27 cellular contexts compared by ENCODE assay signal in the genomic region with DNA sequence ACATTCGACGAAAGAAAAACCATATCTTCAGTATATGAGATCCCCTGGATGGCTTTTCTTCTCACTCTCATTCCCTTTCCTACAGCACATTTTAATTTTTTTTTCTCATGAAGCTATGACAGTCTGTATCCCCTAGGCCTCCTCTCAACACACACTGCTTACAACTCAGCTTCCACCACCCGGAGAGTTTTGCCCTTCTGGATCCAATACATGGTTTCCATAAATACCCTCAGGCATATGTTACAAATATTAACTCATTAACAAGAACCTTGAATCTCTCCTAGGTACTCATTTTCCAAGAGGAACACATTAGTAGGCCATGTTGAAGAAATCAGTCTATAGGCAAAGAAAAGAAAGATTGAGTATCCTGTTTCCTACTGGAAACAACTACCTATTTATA. TPM values are rescaled to one million over a fixed set of nuclear protein-coding genes. Genes with fewer than 3 reads are reported as not detected.
"Had no signal": no experiment of that assay in that cellular context is flagged by ENCODE, and none has a peak within 500 bp of the region (broad histone marks: within the 10 kb centered on the region; RNA-seq: fewer than 3 reads in every experiment).

No MANE protein-coding gene starts in this region.

- DNase-seq: effector CD8-positive, alpha-beta T cell; effector memory CD8-positive, alpha-beta T cell; endodermal cell; erythroblast; esophagus squamous epithelium; foreskin fibroblast; foreskin melanocyte; gastrocnemius medialis; glutamatergic neuron; head of caudate nucleus; heart right ventricle; hypothalamus; immature natural killer cell; islet precursor cell; kidney; kidney glomerular epithelial cell; left lung; left ventricle myocardium superior; lower lobe of right lung; mesenchymal stem cell; mucosa of descending colon; naive B cell had no signal

- ATAC-seq: effector memory CD8-positive, alpha-beta T cell; esophagus mucosa; gastrocnemius medialis; heart right ventricle; left lung; left ventricle myocardium superior; lower lobe of right lung; mucosa of descending colon had no signal

RNA-seq across cellular contexts. Expression of a gene that starts 44.0 kb away (rescaled TPM):
- total RNA-seq: gastrocnemius medialis, glomerular endothelial cell, left ventricle myocardium superior, lung microvascular endothelial cell, mesenteric fat pad, myocyte had no signal
